In the genomic region with DNA sequence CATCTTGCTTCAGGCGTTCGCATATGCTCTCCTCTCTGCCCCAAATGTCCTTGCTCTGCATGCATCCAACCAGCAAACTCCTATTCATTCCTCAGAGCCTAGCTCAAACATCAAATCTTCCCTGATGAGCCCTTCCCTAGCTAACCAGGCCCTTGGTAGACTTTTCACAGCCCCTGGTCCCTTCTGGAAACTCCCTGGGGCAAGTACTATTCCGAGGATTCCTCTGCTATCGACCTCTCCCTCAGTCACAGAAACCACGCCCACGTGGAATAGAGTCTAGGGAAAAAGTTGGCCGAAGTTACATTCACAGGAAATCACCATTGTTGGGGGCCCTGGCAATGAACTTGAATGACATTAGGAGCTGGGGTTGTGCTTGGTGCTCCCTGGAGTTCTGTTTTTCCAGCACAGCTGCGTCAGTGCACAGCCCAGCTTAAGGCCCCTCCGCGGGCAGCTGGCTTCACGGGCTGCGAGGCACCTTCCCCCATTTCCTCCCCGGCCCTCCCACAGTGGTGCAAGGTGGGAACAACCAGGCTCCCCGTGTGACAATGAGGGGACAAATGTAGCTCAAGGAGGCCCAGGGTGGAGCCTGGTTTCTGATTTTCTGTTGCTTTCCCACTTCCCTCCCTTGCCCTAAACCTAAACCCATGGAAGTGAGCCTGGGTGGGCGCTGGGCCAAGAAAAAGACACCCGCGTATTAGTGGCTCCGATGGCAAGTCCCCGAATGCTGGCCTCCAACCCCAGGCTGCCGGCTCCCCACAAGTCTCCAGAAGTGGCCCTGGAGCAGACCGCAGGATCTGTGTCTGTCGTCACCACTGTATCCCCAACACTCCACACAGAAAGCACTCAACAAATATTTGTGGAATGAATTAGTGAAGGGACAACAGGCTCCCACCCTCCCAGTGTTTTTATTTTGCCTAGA, we compare ENCODE assay signal across 9 cellular contexts. TPM values are rescaled to one million over a fixed set of nuclear protein-coding genes. Genes with fewer than 3 reads are reported as not detected.
DNase-seq lines count a peak whose midpoint lies in the region; ATAC-seq, FAIRE-seq and TF ChIP-seq lines count a peak whose summit lies in the region.
"Had no signal": no experiment of that assay in that cellular context is flagged by ENCODE, and none has a peak within 500 bp of the region (broad histone marks: within the 10 kb centered on the region; RNA-seq: fewer than 3 reads in every experiment).

No MANE protein-coding gene starts in this region.

- H3K36me3 ChIP-seq in HepG2 (replicated peaks in 1 of 2; ENCODE audit: control insufficient read depth in 1 of 2, insufficient read depth in 2 of 2, low read length in 2 of 2) (no peaks in the 10 kb centered on the region; a peak in 2 of 5 replicates), suprapubic skin (no peaks in the 10 kb centered on the region)

- H3K36me3 Mint-ChIP-seq in H9 (ENCODE audit: insufficient read depth in 1 of 3, low read depth in 3 of 3): no peaks in the 10 kb centered on the region
- H3K36me3 Mint-ChIP-seq in MCF 10A (ENCODE audit: insufficient read depth, unreplicated experiment): peaks cover 6% of the 10 kb centered on the region
- peaks cover 2% of the 10 kb centered on the region for H3K36me3 Mint-ChIP-seq in activated T-helper 2 cell treated with anti-CD3 and anti-CD28 coated beads, Interferon-gamma antibody, Interleukin-2, Interleukin-4, amounts not matched to agents 10 μg/mL and 5 μg/mL and 100 μg/mL, durations not matched to agents 14 hours and 24 hours and 36 hours (ENCODE audit: low read depth)

- H2BK12ac ChIP-seq in H9 (ENCODE audit: insufficient read length, low read depth, low read length): no peak overlapping the region

- H3K27ac Mint-ChIP-seq in H9: peak overlapping the region; percentile 8 to 96 (median 89); a peak in 5 of 7 replicates
- peak overlapping the region; percentile 64 for H3K27ac Mint-ChIP-seq in MCF 10A (ENCODE audit: low read depth, unreplicated experiment)
- H3K27ac Mint-ChIP-seq in activated T-helper 2 cell treated with anti-CD3 and anti-CD28 coated beads, Interferon-gamma antibody, Interleukin-2, Interleukin-4, amounts not matched to agents 10 μg/mL and 5 μg/mL and 100 μg/mL, durations not matched to agents 14 hours and 24 hours and 36 hours: no peak overlapping the region
- H3K27ac Mint-ChIP-seq: activated CD4-positive, alpha-beta T cell treated with anti-CD3 and anti-CD28 coated beads, Interleukin-2, amount 10 ng/mL, durations not matched to agents 24 days and 14 days had no signal

- H3K9ac ChIP-seq in H9 (ENCODE audit: extremely low read depth, insufficient read length, low read length): no peak overlapping the region
- H3K9ac ChIP-seq in HepG2 (ENCODE audit: insufficient read depth, low read depth, low read length): peak overlapping the region; percentile 98

- TF ChIP-seq RAD21 in HepG2 (CRISPR knock-in tag; IDR thresholded peaks at IDR 0.05): no peak

- H3K4me3 Mint-ChIP-seq in H9: peak overlapping the region in 1 of 2 experiments; percentile 46; a peak in 2 of 5 replicates
- H3K4me3 Mint-ChIP-seq in MCF 10A (ENCODE audit: unreplicated experiment): peak overlapping the region; percentile 38
- H3K4me3 Mint-ChIP-seq in activated T-helper 2 cell treated with anti-CD3 and anti-CD28 coated beads, Interferon-gamma antibody, Interleukin-2, Interleukin-4, amounts not matched to agents 10 μg/mL and 5 μg/mL and 100 μg/mL, durations not matched to agents 14 hours and 24 hours and 36 hours (ENCODE audit: low read depth): no peak overlapping the region
- H3K4me3 Mint-ChIP-seq: activated CD4-positive, alpha-beta T cell treated with anti-CD3 and anti-CD28 coated beads, Interleukin-2, amount 10 ng/mL, durations not matched to agents 24 days and 14 days had no signal

- H3T11ph ChIP-seq in H9 (ENCODE audit: low read length): no peak overlapping the region

- TF ChIP-seq CTCF in H9 (conservative IDR thresholded peaks at IDR 0.05) (no peak), MCF 10A (IDR thresholded peaks at IDR 0.05; ENCODE audit: unreplicated experiment) (no peak), HepG2 (CRISPR knock-in tag; IDR thresholded peaks at IDR 0.05) (0 out of 2 replicates have a peak, but pooled peaks have one; percentile 4), suprapubic skin (IDR thresholded peaks at IDR 0.05) (no peak)

- H3K79me1 ChIP-seq in H9 (ENCODE audit: insufficient read depth, low read depth, low read length, poor library complexity, severe bottlenecking): peaks cover 7% of the 10 kb centered on the region

- H3K79me2 ChIP-seq in H9 (ENCODE audit: insufficient read depth, low read length) (no peaks in the 10 kb centered on the region; the same call in 1 of the 2 replicates), HepG2 (ENCODE audit: insufficient read depth, low read length) (peaks cover 80% of the 10 kb centered on the region)

- BruUV-seq in MCF 10A (replicated peaks; lab: Mats Ljungman, UMichigan): no TSS peak
- no TSS peak for BruUV-seq in HepG2 (replicated peaks; lab: Mats Ljungman, UMichigan)

- H3K9me3 ChIP-seq in H9 (ENCODE audit: control insufficient read depth, low read depth, low read length): no peaks in the 10 kb centered on the region
- no peaks in the 10 kb centered on the region for H3K9me3 ChIP-seq in HepG2 (ENCODE audit: low read length)
- no peaks in the 10 kb centered on the region for H3K9me3 ChIP-seq in suprapubic skin

- no peak overlapping the region for H2BK15ac ChIP-seq in H9 (ENCODE audit: low read depth, low read length)

- H3K56ac ChIP-seq in H9 (ENCODE audit: insufficient read length, low read depth, low read length): no peak overlapping the region

- no peak for FAIRE-seq in HepG2 (lab: Jason Lieb, UNC)

- peaks cover 10% of the 10 kb centered on the region for H3K23me2 ChIP-seq in H9 (ENCODE audit: insufficient read length, low read depth, low read length, poor library complexity, severe bottlenecking)

- H2AFZ ChIP-seq in H9 (ENCODE audit: low read length): no peak overlapping the region
- no peak overlapping the region for H2AFZ ChIP-seq in HepG2 (ENCODE audit: low read length)

- no CpG with 5 or more reads among the region's 22 CpGs for WGBS in H9 (ENCODE audit: extremely low coverage, insufficient read length, low lambda C conversion rate)
- 43% methylated on average over 13 of the region's 22 CpGs for WGBS in HepG2 (ENCODE audit: low lambda C conversion rate)
- WGBS in suprapubic skin: 15% methylated on average over 15 of the region's 22 CpGs

- DNase-seq in H9: peak; percentile 31
- no peak for DNase-seq in MCF 10A (ENCODE audit: unreplicated experiment)
- DNase-seq in HepG2 (ENCODE audit: low spot score): no peak
- DNase-seq in suprapubic skin (ENCODE audit: low spot score in 2 of 2): no peak
- DNase-seq in HCEC 1CT: no peak
- DNase-seq in activated T-helper 2 cell treated with anti-CD3 and anti-CD28 coated beads, Interferon-gamma antibody, Interleukin-2, Interleukin-4, amounts not matched to agents 10 μg/mL and 5 μg/mL and 100 μg/mL, durations not matched to agents 14 hours and 24 hours and 36 hours (ENCODE audit: low spot score): no peak
- DNase-seq in stimulated activated naive CD4-positive, alpha-beta T cell (lab: John Stamatoyannopoulos, UW): no peak
- no peak for DNase-seq in effector CD4-positive, alpha-beta T cell
- DNase-seq: activated CD4-positive, alpha-beta T cell treated with anti-CD3 and anti-CD28 coated beads, Interleukin-2, amount 10 ng/mL, durations not matched to agents 24 days and 14 days had no signal

- peak overlapping the region; percentile 11 to 100 (median 18); a peak in 3 of 6 replicates for H3K4me3 ChIP-seq in HepG2 (replicated peaks in 1 of 3; ENCODE audit: insufficient read depth in 1 of 3, low read depth in 2 of 3, low read length in 3 of 3)
- peak overlapping the region; percentile 95 for H3K4me3 ChIP-seq in suprapubic skin

- H3K14ac ChIP-seq in H9 (ENCODE audit: insufficient read depth, low read length): no peak overlapping the region; the same call in 1 of the 2 replicates

- in situ Hi-C loops in HepG2 (cut with HindIII; ENCODE audit: extremely low pct_ligation_motif_present, low pct_unique_long_range_greater_than_20kb): no loop called here

- CTCF ChIA-PET in MCF 10A (lab: Yijun Ruan, JAX): interaction anchor here (0.8 to 0.9 kb wide), 3 partner anchors 17 to 178 kb away, joined by 3 read pairs; no protein-coding TSS in a partner anchor
- CTCF ChIA-PET in HepG2 (lab: Yijun Ruan, JAX; ENCODE audit: low intra/inter-chr PET ratio, low total read pairs): no interaction called here

- H4K8ac ChIP-seq in H9 (replicated peaks; ENCODE audit: insufficient read length, low read depth, low read length): no peak overlapping the region

- H3K4ac ChIP-seq in H9 (ENCODE audit: low read depth, low read length): no peak overlapping the region

- H4K5ac ChIP-seq in H9 (ENCODE audit: insufficient read length, low read depth, low read length): no peak overlapping the region

- no peak overlapping the region for H2BK5ac ChIP-seq in H9 (ENCODE audit: insufficient read length, low read length)

- H4K20me1 ChIP-seq in H9 (ENCODE audit: control insufficient read depth, insufficient read depth, insufficient read length) (no peaks in the 10 kb centered on the region), HepG2 (ENCODE audit: insufficient read depth, low read length) (peaks cover 14% of the 10 kb centered on the region; the same call in 1 of the 2 replicates)

- H3K9me3 Mint-ChIP-seq in H9 (no peaks in the 10 kb centered on the region; a peak in 1 of 5 replicates), MCF 10A (ENCODE audit: unreplicated experiment) (no peaks in the 10 kb centered on the region)
- H3K9me3 Mint-ChIP-seq in activated T-helper 2 cell treated with anti-CD3 and anti-CD28 coated beads, Interferon-gamma antibody, Interleukin-2, Interleukin-4, amounts not matched to agents 10 μg/mL and 5 μg/mL and 100 μg/mL, durations not matched to agents 14 hours and 24 hours and 36 hours: no peaks in the 10 kb centered on the region
- H3K9me3 Mint-ChIP-seq: activated CD4-positive, alpha-beta T cell treated with anti-CD3 and anti-CD28 coated beads, Interleukin-2, amount 10 ng/mL, durations not matched to agents 24 days and 14 days had no signal

- H3K23ac ChIP-seq in H9 (ENCODE audit: insufficient read length, low read depth, low read length): no peak overlapping the region

- H3K27ac ChIP-seq in H9 (ENCODE audit: insufficient read length, low read depth, low read length) (no peak overlapping the region), HepG2 (ENCODE audit: extremely low read length, insufficient read depth, low read length) (peak overlapping the region; percentile 88), suprapubic skin (peak overlapping the region; percentile 97)

- H3K18ac ChIP-seq in H9 (ENCODE audit: insufficient read length, low read depth, low read length): no peak overlapping the region

- ATAC-seq in HepG2: no peak

- H3K27me3 Mint-ChIP-seq in H9 (ENCODE audit: low read depth) (no peaks in the 10 kb centered on the region; the same call in 1 of the 2 replicates), MCF 10A (ENCODE audit: insufficient read depth, unreplicated experiment) (no peaks in the 10 kb centered on the region)
- no peaks in the 10 kb centered on the region for H3K27me3 Mint-ChIP-seq in activated T-helper 2 cell treated with anti-CD3 and anti-CD28 coated beads, Interferon-gamma antibody, Interleukin-2, Interleukin-4, amounts not matched to agents 10 μg/mL and 5 μg/mL and 100 μg/mL, durations not matched to agents 14 hours and 24 hours and 36 hours (ENCODE audit: low read depth)
- H3K27me3 Mint-ChIP-seq: activated CD4-positive, alpha-beta T cell treated with anti-CD3 and anti-CD28 coated beads, Interleukin-2, amount 10 ng/mL, durations not matched to agents 24 days and 14 days had no signal

- H3K27me3 ChIP-seq in H9 (ENCODE audit: insufficient read depth, low read length): no peaks in the 10 kb centered on the region
- H3K27me3 ChIP-seq in HepG2 (ENCODE audit: control insufficient read depth in 1 of 2, insufficient read depth in 2 of 2, low read length in 2 of 2): no peaks in the 10 kb centered on the region; a peak in 1 of 5 replicates
- no peaks in the 10 kb centered on the region for H3K27me3 ChIP-seq in suprapubic skin

- H3K4me1 ChIP-seq in H9 (ENCODE audit: insufficient read depth, low read length) (peaks cover 7% of the 10 kb centered on the region; the same call in 1 of the 2 replicates), HepG2 (ENCODE audit: insufficient read depth, low read length) (peaks cover 89% of the 10 kb centered on the region), suprapubic skin (peaks cover 71% of the 10 kb centered on the region)

- no peak for TF ChIP-seq POLR2A in HepG2 (IDR thresholded peaks at IDR 0.05; ENCODE audit: insufficient read depth in 1 of 2, low read depth in 2 of 2, low read length in 2 of 2)
- no peak for TF ChIP-seq POLR2A in suprapubic skin (IDR thresholded peaks at IDR 0.05)

- H3K4me1 Mint-ChIP-seq in H9 (peaks cover 37 to 59% of the 10 kb centered on the region in 2 experiments), MCF 10A (ENCODE audit: insufficient read depth, unreplicated experiment) (peaks cover 29% of the 10 kb centered on the region)
- peaks cover 11% of the 10 kb centered on the region for H3K4me1 Mint-ChIP-seq in activated T-helper 2 cell treated with anti-CD3 and anti-CD28 coated beads, Interferon-gamma antibody, Interleukin-2, Interleukin-4, amounts not matched to agents 10 μg/mL and 5 μg/mL and 100 μg/mL, durations not matched to agents 14 hours and 24 hours and 36 hours (ENCODE audit: low read depth)

- POLR2A ChIA-PET in MCF 10A (lab: Yijun Ruan, JAX): interaction anchor here (0.7 to 0.8 kb wide), 2 partner anchors 9 to 32 kb away, joined by 3 to 8 read pairs; no protein-coding TSS in a partner anchor
- POLR2A ChIA-PET in HepG2 (lab: Yijun Ruan, JAX): interaction anchor here (0.7 to 4.9 kb wide), 3 partner anchors 14 to 30 kb away, joined by 3 to 54 read pairs (median 20); a partner anchor contains a TSS

- no peak overlapping the region for H2BK20ac ChIP-seq in H9 (ENCODE audit: low read depth, low read length, poor library complexity, severe bottlenecking)

- no peak overlapping the region for H3K4me2 ChIP-seq in H9 (ENCODE audit: insufficient read depth, insufficient read length, low read length)
- H3K4me2 ChIP-seq in HepG2 (ENCODE audit: low read depth, low read length): peak overlapping the region; percentile 96

- H4K91ac ChIP-seq in H9 (ENCODE audit: insufficient read length, low read depth, low read length): no peak overlapping the region

- no peak overlapping the region for H2AK5ac ChIP-seq in H9 (ENCODE audit: insufficient read length, low read length)

- TF ChIP-seq EP300 in HepG2 (IDR thresholded peaks at IDR 0.05; ENCODE audit: low read depth in 2 of 2, low read length in 2 of 2): no peak
- TF ChIP-seq EP300 in HepG2 (CRISPR knock-in tag; IDR thresholded peaks at IDR 0.05; ENCODE audit: borderline replicate concordance): no peak
- TF ChIP-seq EP300 in suprapubic skin (IDR thresholded peaks at IDR 0.05): no peak

- no peak overlapping the region for H2BK120ac ChIP-seq in H9 (ENCODE audit: low read depth, low read length, poor library complexity, severe bottlenecking)

- intact Hi-C loops in MCF 10A (cut with micrococcal nuclease) (no loop called here), HepG2 (cut with micrococcal nuclease; ENCODE audit: unreplicated experiment) (loop anchor here (10.0 kb wide), 2 partner anchors 160 to 210 kb away; a partner anchor contains a TSS)
- intact Hi-C loops in activated T-helper 2 cell treated with anti-CD3 and anti-CD28 coated beads, Interferon-gamma antibody, Interleukin-2, Interleukin-4, amounts not matched to agents 10 μg/mL and 5 μg/mL and 100 μg/mL, durations not matched to agents 14 hours and 24 hours and 36 hours (cut with micrococcal nuclease): no loop called here

RNA-seq across cellular contexts. Expression of a gene that starts 4.3 kb away (rescaled TPM):
- total RNA-seq in H9 (2021) (0.48 and 0.68 TPM in 2 replicates), MCF 10A (2022) (0.83 and 1.1 TPM in 2 replicates), HepG2 (2016; rRNA removed; fragmentation: Illumina TruSeq; extraction: Trizol) (0.97 TPM in 1 of 2 replicates, not detected in the other), suprapubic skin (1 to 10 TPM in 3 of 4 donors, not detected in 1; 1.3 to 3.9 (median 1.5) TPM)
- total RNA-seq in HepG2 (2016; cell fraction: cytosol; rRNA removed; fragmentation: Illumina TruSeq; extraction: Trizol; ENCODE audit: low read depth): 0.35 TPM in 1 of 2 replicates, not detected in the other
- total RNA-seq in HepG2 (2016; cell fraction: insoluble cytoplasmic fraction; rRNA removed; fragmentation: Illumina TruSeq; extraction: Trizol): 0.58 TPM in 1 of 2 replicates, not detected in the other
- total RNA-seq in HepG2 (2016; cell fraction: membrane; rRNA removed; fragmentation: Illumina TruSeq; extraction: Trizol): not detected in 2 replicates
- total RNA-seq in HepG2 (2016; cell fraction: nucleus; rRNA removed; fragmentation: Illumina TruSeq; extraction: Trizol): 0.69 and 1.2 TPM in 2 replicates
- polyA plus RNA-seq in HepG2 (2011; rRNA removed): 0.40 and 0.50 TPM in 2 replicates
- not detected in 2 replicates for polyA plus RNA-seq in HepG2 (2011; cell fraction: cytosol; rRNA removed)
- 0.40 and 1.1 TPM in 2 replicates for polyA plus RNA-seq in HepG2 (2011; cell fraction: nucleus; rRNA removed)
- 0.21 TPM in 1 of 2 replicates, not detected in the other for polyA plus RNA-seq in HepG2 (2012)
- polyA plus RNA-seq in HepG2 (2016; cell fraction: cytosol; fragmentation: Illumina TruSeq; extraction: Trizol; ENCODE audit: low read depth): not detected in 2 replicates
- not detected in 2 replicates for polyA plus RNA-seq in HepG2 (2016; cell fraction: insoluble cytoplasmic fraction; fragmentation: Illumina TruSeq; extraction: Trizol; ENCODE audit: low read depth)
- polyA plus RNA-seq in HepG2 (2016; cell fraction: membrane; fragmentation: Illumina TruSeq; extraction: Trizol; ENCODE audit: low read depth): not detected in 2 replicates
- not detected in 2 replicates for polyA plus RNA-seq in HepG2 (2016; cell fraction: nucleus; fragmentation: Illumina TruSeq; extraction: Trizol; ENCODE audit: insufficient read depth, low read depth)
- polyA minus RNA-seq in HepG2 (2011; rRNA and poly(A)+ RNA removed; ENCODE audit: low replicate concordance): 2.1 and 4.3 TPM in 2 replicates
- polyA minus RNA-seq in HepG2 (2011; cell fraction: cytosol; rRNA and poly(A)+ RNA removed): not detected in 2 replicates
- 3.9 and 6.5 TPM in 2 replicates for polyA minus RNA-seq in HepG2 (2011; cell fraction: nucleus; rRNA and poly(A)+ RNA removed)
- 0.71 and 1.2 TPM in 2 replicates for total RNA-seq in activated T-helper 2 cell treated with anti-CD3 and anti-CD28 coated beads, Interferon-gamma antibody, Interleukin-2, Interleukin-4, amounts not matched to agents 10 μg/mL and 5 μg/mL and 100 μg/mL, durations not matched to agents 14 hours and 24 hours and 36 hours

RNA-seq across cellular contexts. Expression of a gene that starts 4.5 kb away (rescaled TPM):
- total RNA-seq in H9 (2021): 97.4 and 99.7 TPM in 2 replicates
- 104 and 114 TPM in 2 replicates for total RNA-seq in MCF 10A (2022)
- total RNA-seq in HepG2 (2016; rRNA removed; fragmentation: Illumina TruSeq; extraction: Trizol): 31.5 and 32.4 TPM in 2 replicates
- 9.5 and 9.9 TPM in 2 replicates for total RNA-seq in HepG2 (2016; cell fraction: cytosol; rRNA removed; fragmentation: Illumina TruSeq; extraction: Trizol; ENCODE audit: low read depth)
- total RNA-seq in HepG2 (2016; cell fraction: insoluble cytoplasmic fraction; rRNA removed; fragmentation: Illumina TruSeq; extraction: Trizol): 27.7 and 33.5 TPM in 2 replicates
- 19.2 and 24.7 TPM in 2 replicates for total RNA-seq in HepG2 (2016; cell fraction: membrane; rRNA removed; fragmentation: Illumina TruSeq; extraction: Trizol)
- 26.9 and 30.5 TPM in 2 replicates for total RNA-seq in HepG2 (2016; cell fraction: nucleus; rRNA removed; fragmentation: Illumina TruSeq; extraction: Trizol)
- 305 and 347 TPM in 2 replicates for polyA plus RNA-seq in HepG2 (2011; rRNA removed)
- polyA plus RNA-seq in HepG2 (2011; cell fraction: cytosol; rRNA removed): 171 and 227 TPM in 2 replicates
- 180 and 209 TPM in 2 replicates for polyA plus RNA-seq in HepG2 (2011; cell fraction: nucleus; rRNA removed)
- 258 and 265 TPM in 2 replicates for polyA plus RNA-seq in HepG2 (2012)
- polyA plus RNA-seq in HepG2 (2016; cell fraction: cytosol; fragmentation: Illumina TruSeq; extraction: Trizol; ENCODE audit: low read depth): 41.8 and 43.2 TPM in 2 replicates
- polyA plus RNA-seq in HepG2 (2016; cell fraction: insoluble cytoplasmic fraction; fragmentation: Illumina TruSeq; extraction: Trizol; ENCODE audit: low read depth): 103 and 141 TPM in 2 replicates
- 69.2 and 69.5 TPM in 2 replicates for polyA plus RNA-seq in HepG2 (2016; cell fraction: membrane; fragmentation: Illumina TruSeq; extraction: Trizol; ENCODE audit: low read depth)
- polyA plus RNA-seq in HepG2 (2016; cell fraction: nucleus; fragmentation: Illumina TruSeq; extraction: Trizol; ENCODE audit: insufficient read depth, low read depth): 118 and 123 TPM in 2 replicates
- 63.4 and 306 TPM in 2 replicates for polyA minus RNA-seq in HepG2 (2011; rRNA and poly(A)+ RNA removed; ENCODE audit: low replicate concordance)
- 173 and 208 TPM in 2 replicates for polyA minus RNA-seq in HepG2 (2011; cell fraction: cytosol; rRNA and poly(A)+ RNA removed)
- 50.5 and 63.4 TPM in 2 replicates for polyA minus RNA-seq in HepG2 (2011; cell fraction: nucleus; rRNA and poly(A)+ RNA removed)
- total RNA-seq in suprapubic skin: 100 to 1,000 TPM; 107 to 159 (median 138) TPM
- total RNA-seq in activated T-helper 2 cell treated with anti-CD3 and anti-CD28 coated beads, Interferon-gamma antibody, Interleukin-2, Interleukin-4, amounts not matched to agents 10 μg/mL and 5 μg/mL and 100 μg/mL, durations not matched to agents 14 hours and 24 hours and 36 hours: 87.3 and 88.6 TPM in 2 replicates

RNA-seq across cellular contexts. Expression of a gene that starts 30.0 kb away (rescaled TPM):
- total RNA-seq in H9 (2021) (90.8 and 91.6 TPM in 2 replicates), MCF 10A (2022) (49.7 and 51.3 TPM in 2 replicates), HepG2 (2016; rRNA removed; fragmentation: Illumina TruSeq; extraction: Trizol) (47.4 and 64.1 TPM in 2 replicates), suprapubic skin (10 to 100 TPM; 32.4 to 61.1 (median 45.7) TPM)
- 6.4 and 8.7 TPM in 2 replicates for total RNA-seq in HepG2 (2016; cell fraction: cytosol; rRNA removed; fragmentation: Illumina TruSeq; extraction: Trizol; ENCODE audit: low read depth)
- total RNA-seq in HepG2 (2016; cell fraction: insoluble cytoplasmic fraction; rRNA removed; fragmentation: Illumina TruSeq; extraction: Trizol): 45.0 and 57.8 TPM in 2 replicates
- total RNA-seq in HepG2 (2016; cell fraction: membrane; rRNA removed; fragmentation: Illumina TruSeq; extraction: Trizol): 23.2 TPM in 2 replicates
- 32.4 and 36.4 TPM in 2 replicates for total RNA-seq in HepG2 (2016; cell fraction: nucleus; rRNA removed; fragmentation: Illumina TruSeq; extraction: Trizol)
- 45.8 and 50.1 TPM in 2 replicates for polyA plus RNA-seq in HepG2 (2011; rRNA removed)
- 28.7 TPM in 2 replicates for polyA plus RNA-seq in HepG2 (2011; cell fraction: cytosol; rRNA removed)
- 70.7 and 76.7 TPM in 2 replicates for polyA plus RNA-seq in HepG2 (2011; cell fraction: nucleus; rRNA removed)
- polyA plus RNA-seq in HepG2 (2012): 62.0 and 63.4 TPM in 2 replicates
- 5.1 and 6.4 TPM in 2 replicates for polyA plus RNA-seq in HepG2 (2016; cell fraction: cytosol; fragmentation: Illumina TruSeq; extraction: Trizol; ENCODE audit: low read depth)
- 59.1 and 66.7 TPM in 2 replicates for polyA plus RNA-seq in HepG2 (2016; cell fraction: insoluble cytoplasmic fraction; fragmentation: Illumina TruSeq; extraction: Trizol; ENCODE audit: low read depth)
- polyA plus RNA-seq in HepG2 (2016; cell fraction: membrane; fragmentation: Illumina TruSeq; extraction: Trizol; ENCODE audit: low read depth): 14.0 and 14.8 TPM in 2 replicates
- polyA plus RNA-seq in HepG2 (2016; cell fraction: nucleus; fragmentation: Illumina TruSeq; extraction: Trizol; ENCODE audit: insufficient read depth, low read depth): 53.9 and 54.2 TPM in 2 replicates
- polyA minus RNA-seq in HepG2 (2011; rRNA and poly(A)+ RNA removed; ENCODE audit: low replicate concordance): 46.1 and 58.4 TPM in 2 replicates
- polyA minus RNA-seq in HepG2 (2011; cell fraction: cytosol; rRNA and poly(A)+ RNA removed): 29.3 and 32.2 TPM in 2 replicates
- 33.0 and 36.7 TPM in 2 replicates for polyA minus RNA-seq in HepG2 (2011; cell fraction: nucleus; rRNA and poly(A)+ RNA removed)
- 74.7 and 80.7 TPM in 2 replicates for total RNA-seq in activated T-helper 2 cell treated with anti-CD3 and anti-CD28 coated beads, Interferon-gamma antibody, Interleukin-2, Interleukin-4, amounts not matched to agents 10 μg/mL and 5 μg/mL and 100 μg/mL, durations not matched to agents 14 hours and 24 hours and 36 hours
